ENCODE assay signal across 9 cellular contexts in genomic region chr7:47536705-47537611, GRCh38. TPM values are rescaled to one million over a fixed set of nuclear protein-coding genes. Genes with fewer than 3 reads are reported as not detected.
DNase-seq lines count a peak whose midpoint lies in the region; ATAC-seq and TF ChIP-seq lines count a peak whose summit lies in the region.
"Had no signal": no experiment of that assay in that cellular context is flagged by ENCODE, and none has a peak within 500 bp of the region (broad histone marks: within the 10 kb centered on the region; RNA-seq: fewer than 3 reads in every experiment).

No MANE protein-coding gene starts in this region.

- no peaks in the 10 kb centered on the region for H3K4me1 Mint-ChIP-seq in naive thymus-derived CD4-positive, alpha-beta T cell

- peaks cover 8% of the 10 kb centered on the region for H3K9me3 ChIP-seq in NT2/D1 (ENCODE audit: insufficient read depth, low read length)
- no peaks in the 10 kb centered on the region for H3K9me3 ChIP-seq in naive thymus-derived CD4-positive, alpha-beta T cell (ENCODE audit: control insufficient read depth in 2 of 3, low read length in 3 of 3)

- H3K27ac ChIP-seq in naive thymus-derived CD4-positive, alpha-beta T cell (ENCODE audit: low read depth, low read length): no peak overlapping the region

- peak overlapping the region; percentile 78 for H3K9ac ChIP-seq in NT2/D1 (ENCODE audit: insufficient read length, low read depth)

- H3K36me3 Mint-ChIP-seq in naive thymus-derived CD4-positive, alpha-beta T cell: peaks cover 0 to 5% (median 0%) of the 10 kb centered on the region in 5 donors

- peaks cover 16% of the 10 kb centered on the region for H3K4me1 ChIP-seq in NT2/D1 (ENCODE audit: insufficient read depth, insufficient read length)
- no peaks in the 10 kb centered on the region for H3K4me1 ChIP-seq in naive thymus-derived CD4-positive, alpha-beta T cell (ENCODE audit: control insufficient read depth in 2 of 2, insufficient read depth in 2 of 2, low read length in 2 of 2)

- H3K4me3 ChIP-seq in NT2/D1 (ENCODE audit: insufficient read length, low read depth) (peak overlapping the region; percentile 41), fibroblast of mammary gland (ENCODE audit: control insufficient read depth, low read depth, low read length) (peak overlapping the region; percentile 50)
- H3K4me3 ChIP-seq in naive thymus-derived CD4-positive, alpha-beta T cell (ENCODE audit: low read length): no peak overlapping the region

- CTCF ChIA-PET in naive thymus-derived CD4-positive, alpha-beta T cell (lab: Charles Lee): no interaction called here

- POLR2A ChIA-PET in naive thymus-derived CD4-positive, alpha-beta T cell (lab: Charles Lee): no interaction called here

- peaks cover 19% of the 10 kb centered on the region for H3K36me3 ChIP-seq in NT2/D1 (ENCODE audit: insufficient read depth, insufficient read length, low read length)
- no peaks in the 10 kb centered on the region for H3K36me3 ChIP-seq in naive thymus-derived CD4-positive, alpha-beta T cell (ENCODE audit: control insufficient read depth in 2 of 3, insufficient read depth in 3 of 3, low read length in 3 of 3)

- no peak overlapping the region for H3K4me3 Mint-ChIP-seq in naive thymus-derived CD4-positive, alpha-beta T cell

- no peak overlapping the region for H3K27ac Mint-ChIP-seq in naive thymus-derived CD4-positive, alpha-beta T cell

- peaks cover 6 to 19% (median 12%) of the 10 kb centered on the region in 5 donors for H3K27me3 Mint-ChIP-seq in naive thymus-derived CD4-positive, alpha-beta T cell

- peaks cover 0 to 11% (median 0%) of the 10 kb centered on the region in 11 donors for H3K9me3 Mint-ChIP-seq in naive thymus-derived CD4-positive, alpha-beta T cell

- intact Hi-C loops in naive thymus-derived CD4-positive, alpha-beta T cell (cut with micrococcal nuclease): no loop called here

- ATAC-seq in naive thymus-derived CD4-positive, alpha-beta T cell: peak; percentile 16
- ATAC-seq in HG02678 (IDR thresholded peaks at IDR 0.05; ENCODE audit: unreplicated experiment) (no peak), GM18858 (IDR thresholded peaks at IDR 0.05; ENCODE audit: unreplicated experiment) (no peak)

- TF ChIP-seq CTCF in fibroblast of mammary gland (conservative IDR thresholded peaks at IDR 0.05; ENCODE audit: control insufficient read depth, insufficient read depth, low read depth, low read length): no peak

- in situ Hi-C loops in ACHN (cut with HindIII; ENCODE audit: low pct_ligation_motif_present, low pct_unique_long_range_greater_than_20kb, low sequenced_read_pairs): no loop called here

- peaks cover 6% of the 10 kb centered on the region for H3K27me3 ChIP-seq in NT2/D1 (ENCODE audit: insufficient read depth, insufficient read length)
- no peaks in the 10 kb centered on the region for H3K27me3 ChIP-seq in naive thymus-derived CD4-positive, alpha-beta T cell (ENCODE audit: control insufficient read depth in 2 of 2, insufficient read depth in 2 of 2, low read length in 2 of 2)

- DNase-seq in ACHN (peak; percentile 70), NT2/D1 (ENCODE audit: low read depth, low spot score) (no peak), fibroblast of mammary gland (ENCODE audit: low read depth) (peak; percentile 82), A172 (ENCODE audit: low spot score) (no peak), NOMO-1 treated with DMSO at 0.1 percent for 48 hours (lab: John Stamatoyannopoulos, UW; ENCODE audit: unreplicated experiment) (no peak)
- no peak for DNase-seq in naive thymus-derived CD4-positive, alpha-beta T cell
- DNase-seq: NCI-H1048 had no signal

RNA-seq across cellular contexts. Expression of gene TNS3, which starts 45.0 kb away (rescaled TPM):
- 10 to 100 TPM in 1 of 5 experiments, 1 to 10 TPM in 3, under 1 TPM in 1; 0.85 to 38.3 (median 2.6) TPM for total RNA-seq in naive thymus-derived CD4-positive, alpha-beta T cell
- polyA plus RNA-seq in naive thymus-derived CD4-positive, alpha-beta T cell: not detected
- 95.2 and 97.2 TPM in 2 replicates for total RNA-seq in A172 (2014; rRNA removed; shearing (Covaris generic))

Comparison
In these comparisons a context has a peak if more than half of its experiments do, and no peak if none do; other contexts are left out.
1. DNase-seq: peak in ACHN (single experiment) and fibroblast of mammary gland (single experiment); none in NT2/D1 (single experiment), naive thymus-derived CD4-positive, alpha-beta T cell (0 of 9), A172 (single experiment) and NOMO-1 treated with DMSO at 0.1 percent for 48 hours (single experiment).